ENCODE assay signal across 8 cellular contexts in the genomic region with DNA sequence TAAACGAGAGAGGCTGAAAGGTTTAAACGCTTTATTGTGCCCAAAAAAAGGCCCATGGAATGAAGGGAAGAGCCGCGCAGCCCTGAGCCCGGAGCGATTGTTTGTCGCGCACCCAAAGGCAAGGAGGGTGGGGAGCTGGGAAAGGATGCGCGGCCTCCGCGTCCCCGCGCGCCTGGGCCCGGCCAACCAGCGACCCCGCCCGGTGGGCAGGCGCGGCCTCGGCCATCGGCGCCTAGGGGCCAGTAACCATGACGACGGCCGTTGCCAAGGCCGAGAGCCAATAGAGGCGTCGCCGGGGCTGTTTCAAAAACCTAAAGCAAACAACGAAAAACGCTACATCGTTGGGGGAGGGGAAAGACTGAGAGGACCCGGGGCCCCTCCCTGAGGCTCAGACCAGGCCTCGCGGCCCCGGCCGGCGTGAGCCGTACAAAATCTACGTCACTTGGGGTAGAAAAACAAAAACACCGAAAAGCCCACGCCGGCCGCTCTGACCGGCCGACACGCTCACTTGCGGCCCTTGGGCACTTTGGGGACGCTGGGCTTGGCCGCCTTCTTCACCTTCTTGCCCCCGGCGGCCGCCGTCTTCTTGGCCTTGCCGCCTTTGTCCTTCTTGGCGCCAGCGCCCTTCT. TPM values are rescaled to one million over a fixed set of nuclear protein-coding genes. Genes with fewer than 3 reads are reported as not detected.
A peak's percentile ranks its signal among the peaks of the same experiment; 100 is the strongest.
DNase-seq lines count a peak whose midpoint lies in the region; ATAC-seq and TF ChIP-seq lines count a peak whose summit lies in the region.

No MANE protein-coding gene starts in this region.

- peak in 9 of 10 experiments; percentile 25 to 57 (median 35) for DNase-seq in CD4-positive, alpha-beta T cell
- DNase-seq in NCI-H146 treated with DMSO at 0.1 percent for 48 hours (lab: John Stamatoyannopoulos, UW; ENCODE audit: unreplicated experiment) (peak; percentile 99), brain microvascular endothelial cell (peak; percentile 79), hypothalamus (lab: John Stamatoyannopoulos, UW) (peak in 50 of 51 donors; percentile 19 to 89 (median 76)), psoas muscle (peak; percentile 83 to 89)

- peak; percentile 15 for ATAC-seq in CD4-positive, alpha-beta T cell (ENCODE audit: poor library complexity)
- ATAC-seq in GM21737 (IDR thresholded peaks at IDR 0.05; ENCODE audit: unreplicated experiment) (peak; percentile 31), psoas muscle (peak; percentile 42 to 51 (median 46)), GM19455 (IDR thresholded peaks at IDR 0.05; ENCODE audit: unreplicated experiment) (no peak)

- peaks cover 28% of the 10 kb centered on the region for H3K36me3 Mint-ChIP-seq in CD4-positive, alpha-beta T cell (ENCODE audit: low read depth)
- peaks cover 8% of the 10 kb centered on the region for H3K36me3 Mint-ChIP-seq in T-helper 1 cell treated with Interleukin-12 subunit alpha and Interleukin-12 subunit beta and Interleukin-4 antibody, amounts not matched to agents 30 μg/mL and 1 μg/mL, for 36 hours (ENCODE audit: low read depth)

- no peak for TF ChIP-seq CTCF in CD4-positive, alpha-beta T cell (IDR thresholded peaks at IDR 0.05)
- TF ChIP-seq CTCF in brain microvascular endothelial cell (IDR thresholded peaks at IDR 0.05; ENCODE audit: low read depth, low read length, missing control alignments) (peak; percentile 2), psoas muscle (IDR thresholded peaks at IDR 0.05) (no peak)

- 0 to 1% (median 0%) methylated on average over 54 to 59 of the region's 59 CpGs for WGBS in psoas muscle, 3 donors

- no peaks in the 10 kb centered on the region for H3K9me3 Mint-ChIP-seq in CD4-positive, alpha-beta T cell
- H3K9me3 Mint-ChIP-seq in T-helper 1 cell treated with Interleukin-12 subunit alpha and Interleukin-12 subunit beta and Interleukin-4 antibody, amounts not matched to agents 30 μg/mL and 1 μg/mL, for 36 hours, result no peaks in the 10 kb centered on the region

- H3K27ac Mint-ChIP-seq in CD4-positive, alpha-beta T cell, result peak overlapping the region; percentile 82
- H3K27ac Mint-ChIP-seq in T-helper 1 cell treated with Interleukin-12 subunit alpha and Interleukin-12 subunit beta and Interleukin-4 antibody, amounts not matched to agents 30 μg/mL and 1 μg/mL, for 36 hours, result peak overlapping the region; percentile 89

- H3K4me3 Mint-ChIP-seq in CD4-positive, alpha-beta T cell, result peak overlapping the region; percentile 91
- H3K4me3 Mint-ChIP-seq in T-helper 1 cell treated with Interleukin-12 subunit alpha and Interleukin-12 subunit beta and Interleukin-4 antibody, amounts not matched to agents 30 μg/mL and 1 μg/mL, for 36 hours, result peak overlapping the region; percentile 97

- no peaks in the 10 kb centered on the region for H3K27me3 Mint-ChIP-seq in CD4-positive, alpha-beta T cell
- H3K27me3 Mint-ChIP-seq in T-helper 1 cell treated with Interleukin-12 subunit alpha and Interleukin-12 subunit beta and Interleukin-4 antibody, amounts not matched to agents 30 μg/mL and 1 μg/mL, for 36 hours (ENCODE audit: low read depth), result no peaks in the 10 kb centered on the region

- no peaks in the 10 kb centered on the region for H3K27me3 ChIP-seq in CD4-positive, alpha-beta T cell (ENCODE audit: control insufficient read depth, insufficient read depth, low read length)
- no peaks in the 10 kb centered on the region for H3K27me3 ChIP-seq in brain microvascular endothelial cell (replicated peaks)
- no peaks in the 10 kb centered on the region for H3K27me3 ChIP-seq in psoas muscle (ENCODE audit: insufficient read depth in 3 of 3, low read length in 2 of 3)

- in situ Hi-C loops in brain microvascular endothelial cell (cut with HindIII; ENCODE audit: low pct_ligation_motif_present, low sequenced_read_pairs), result no loop called here

- H3K36me3 ChIP-seq in brain microvascular endothelial cell (replicated peaks), result no peaks in the 10 kb centered on the region
- H3K36me3 ChIP-seq in psoas muscle (ENCODE audit: insufficient read depth in 1 of 2, low read depth in 1 of 2), result no peaks in the 10 kb centered on the region

- H3K4me1 Mint-ChIP-seq in CD4-positive, alpha-beta T cell (ENCODE audit: low read depth), result peaks cover 28% of the 10 kb centered on the region
- H3K4me1 Mint-ChIP-seq in T-helper 1 cell treated with Interleukin-12 subunit alpha and Interleukin-12 subunit beta and Interleukin-4 antibody, amounts not matched to agents 30 μg/mL and 1 μg/mL, for 36 hours (ENCODE audit: low read depth), result peaks cover 23% of the 10 kb centered on the region

- peak overlapping the region; percentile 60 for H3K27ac ChIP-seq in CD4-positive, alpha-beta T cell (ENCODE audit: low read depth, low read length)
- peak overlapping the region; percentile 47 for H3K27ac ChIP-seq in brain microvascular endothelial cell
- H3K27ac ChIP-seq in psoas muscle, result peak overlapping the region; percentile 89

- H3K4me1 ChIP-seq in psoas muscle, result peaks cover 12% of the 10 kb centered on the region

- no peaks in the 10 kb centered on the region for H3K9me3 ChIP-seq in CD4-positive, alpha-beta T cell (ENCODE audit: control insufficient read depth, low read length)
- H3K9me3 ChIP-seq in psoas muscle, result no peaks in the 10 kb centered on the region

- intact Hi-C loops in CD4-positive, alpha-beta T cell (cut with DNase I, micrococcal nuclease), result loop anchor here (1.0 to 10.0 kb wide), 5 partner anchors 37 to 1720 kb away; a partner anchor contains a TSS
- intact Hi-C loops in psoas muscle (cut with DNase I), result no loop called here

- H3K4me3 ChIP-seq in brain microvascular endothelial cell (ENCODE audit: low read depth, low read length), result peak overlapping the region; percentile 91
- peak overlapping the region; percentile 97 for H3K4me3 ChIP-seq in psoas muscle

- POLR2A ChIA-PET in CD4-positive, alpha-beta T cell (lab: Charles Lee), result interaction anchor here (0.7 to 3.5 kb wide), 20 partner anchors 9 to 1201 kb away, joined by 3 to 121 read pairs (median 13); a partner anchor contains a TSS

- CTCF ChIA-PET in CD4-positive, alpha-beta T cell (lab: Charles Lee), result interaction anchor here (0.9 to 2.5 kb wide), 5 partner anchors 8 to 85 kb away, joined by 3 to 21 read pairs (median 3); no protein-coding TSS in a partner anchor

RNA-seq across cellular contexts. Expression of a gene that starts 36.2 kb away (rescaled TPM):
- 10 to 100 TPM; 63.5 to 64.0 TPM for total RNA-seq in CD4-positive, alpha-beta T cell
- total RNA-seq in psoas muscle, result 10 to 100 TPM; 33.9 to 37.4 (median 37.0) TPM
- 10 to 100 TPM; 32.6 to 35.7 (median 34.5) TPM for polyA plus RNA-seq in psoas muscle

Comparison
In these comparisons a context has a peak if more than half of its experiments do, and no peak if none do; other contexts are left out.
1. DNase-seq: peak in every context shown above with its lines; median percentile 99 in NCI-H146 treated with DMSO at 0.1 percent for 48 hours; 86 in psoas muscle; 79 in brain microvascular endothelial cell; 76 in hypothalamus; 35 in CD4-positive, alpha-beta T cell.
2. intact Hi-C loops: an anchor here in CD4-positive, alpha-beta T cell (1.0 to 10.0 kb wide); none called in psoas muscle.